In the genomic region with DNA sequence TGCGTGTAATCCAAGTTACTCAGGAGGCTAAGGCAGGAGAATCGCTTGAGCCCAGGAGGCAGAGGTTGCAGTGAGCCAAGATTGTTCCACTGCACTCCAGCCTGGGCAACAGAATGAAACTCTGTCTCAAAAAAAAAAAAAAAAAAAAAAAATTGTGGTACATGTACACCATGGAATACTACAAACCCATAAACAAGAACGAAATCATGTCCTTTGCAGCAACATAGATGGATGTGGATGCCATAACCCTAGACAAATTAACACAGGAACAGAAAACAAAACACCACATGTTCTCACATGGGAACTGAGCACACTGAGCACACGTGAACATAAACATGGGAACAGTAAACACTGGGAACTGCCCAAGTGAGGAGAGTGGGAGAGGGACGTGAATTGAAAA, we compare ENCODE assay signal across 7 cellular contexts.
DNase-seq lines count a peak whose midpoint lies in the region; ATAC-seq and TF ChIP-seq lines count a peak whose summit lies in the region.
"Not testable (repeated sequence)": the region's sequence is repeated elsewhere in the genome, so short reads cannot be mapped to it uniquely, and the experiment has no call there.

No MANE protein-coding gene starts in this region.

- not testable (repeated sequence) for TF ChIP-seq POLR2A in right lobe of liver (IDR thresholded peaks at IDR 0.05); transverse colon (IDR thresholded peaks at IDR 0.05)

- not testable (repeated sequence) for H3K9me3 Mint-ChIP-seq in Calu3 (ENCODE audit: low read depth, unreplicated experiment); progenitor cell of endocrine pancreas (ENCODE audit: low read depth)

- not testable (repeated sequence) for H3K27me3 Mint-ChIP-seq in Calu3 (ENCODE audit: unreplicated experiment); progenitor cell of endocrine pancreas

- BruUV-seq in Calu3 (replicated peaks; lab: Mats Ljungman, UMichigan): not testable (repeated sequence)

- not testable (repeated sequence) for H3K36me3 Mint-ChIP-seq in Calu3 (ENCODE audit: insufficient read depth, unreplicated experiment); progenitor cell of endocrine pancreas (ENCODE audit: insufficient read depth)

- not testable (repeated sequence) for H3K36me3 ChIP-seq in endocrine pancreas (ENCODE audit: control insufficient read depth, insufficient read depth, low read length); right lobe of liver; transverse colon

- peak overlapping the region; percentile 60 to 78 (median 62) for H3K27ac ChIP-seq in right lobe of liver
- peak overlapping the region; percentile 63 to 79 (median 70) for H3K27ac ChIP-seq in transverse colon

- H3K4me1 Mint-ChIP-seq in Calu3 (ENCODE audit: low read depth, unreplicated experiment): peaks cover 38% of the 10 kb centered on the region
- H3K4me1 Mint-ChIP-seq in progenitor cell of endocrine pancreas (ENCODE audit: low read depth): peaks cover 55% of the 10 kb centered on the region

- in situ Hi-C loops in transverse colon (cut with MboI; ENCODE audit: low pct_ligation_motif_present in 1 of 4, low pct_unique_long_range_greater_than_20kb in 1 of 4, low sequenced_read_pairs in 3 of 4): loop anchor here in 1 of 4 donors (25.0 kb wide), 1 partner anchor 117 kb away; the partner anchor contains the start of gene TNS3

- not testable (repeated sequence) for H3K27me3 ChIP-seq in endocrine pancreas (ENCODE audit: control insufficient read depth, insufficient read depth, low read length); right lobe of liver; transverse colon

- 28% methylated on average over 5 of the region's 5 CpGs for WGBS in right lobe of liver (ENCODE audit: insufficient coverage, low coverage, low lambda C conversion rate, missing lambda C conversion rate)
- 43 to 47% methylated on average over 3 to 5 of the region's 5 CpGs for WGBS in transverse colon (ENCODE audit: low coverage in 1 of 2), 2 donors

- not testable (repeated sequence) for TF ChIP-seq EP300 in transverse colon (IDR thresholded peaks at IDR 0.05; ENCODE audit: low read depth)

- H3K27ac Mint-ChIP-seq in Calu3 (ENCODE audit: unreplicated experiment): not testable (repeated sequence)
- H3K27ac Mint-ChIP-seq in progenitor cell of endocrine pancreas: peak overlapping the region; percentile 94

- H3K4me1 ChIP-seq in endocrine pancreas (ENCODE audit: control insufficient read depth, insufficient read depth, low read length): not testable (repeated sequence)
- H3K4me1 ChIP-seq in right lobe of liver (peaks cover 0 to 45% (median 19%) of the 10 kb centered on the region in 4 donors), transverse colon (peaks cover 2 to 49% (median 23%) of the 10 kb centered on the region in 4 donors)

- not testable (repeated sequence) for TF ChIP-seq CTCF in Calu3 (IDR thresholded peaks at IDR 0.05; ENCODE audit: unreplicated experiment); right lobe of liver (IDR thresholded peaks at IDR 0.05); progenitor cell of endocrine pancreas (IDR thresholded peaks at IDR 0.05; ENCODE audit: unreplicated experiment); transverse colon (IDR thresholded peaks at IDR 0.05)

- ATAC-seq in SK-N-SH treated with all-trans-retinoic acid at 6 μM for 48 hours: not testable (repeated sequence)
- ATAC-seq in right lobe of liver: peak; percentile 5 to 36 (median 8)

- H3K9me3 ChIP-seq in endocrine pancreas (ENCODE audit: control insufficient read depth, low read length); right lobe of liver; transverse colon: not testable (repeated sequence)

- H3K4me3 ChIP-seq in endocrine pancreas (ENCODE audit: control insufficient read depth, insufficient read depth, low read length) (peak overlapping the region; percentile 45), right lobe of liver (peak overlapping the region; percentile 24 to 35 (median 31))
- H3K4me3 ChIP-seq in transverse colon: not testable (repeated sequence)

- DNase-seq in Calu3; right lobe of liver; progenitor cell of endocrine pancreas (ENCODE audit: low spot score, unreplicated experiment); transverse colon: not testable (repeated sequence)
- peak in 2 of 3 experiments; percentile 32 to 67 for DNase-seq in NCI-H1417 (lab: John Stamatoyannopoulos, UW)

- intact Hi-C loops in Calu3 (cut with micrococcal nuclease; ENCODE audit: unreplicated experiment): loop anchor here (2.0 to 10.0 kb wide), 2 partner anchors 27 to 195 kb away; no protein-coding TSS in a partner anchor
- intact Hi-C loops in right lobe of liver (cut with DNase I): loop anchor here in 1 of 2 donors (10.0 kb wide), 1 partner anchor 105 kb away; no protein-coding TSS in a partner anchor
- intact Hi-C loops in transverse colon (cut with DNase I; ENCODE audit: low total_unique reads): not testable (repeated sequence)

- H3K9ac ChIP-seq in endocrine pancreas (ENCODE audit: control insufficient read depth, insufficient read depth, low read length): not testable (repeated sequence)

- H3K4me3 Mint-ChIP-seq in Calu3 (ENCODE audit: low read depth, unreplicated experiment) (peak overlapping the region; percentile 57), progenitor cell of endocrine pancreas (ENCODE audit: low read depth) (peak overlapping the region; percentile 68)

- CTCF ChIA-PET in Calu3 (lab: Charles Lee): interaction anchor here (1.4 kb wide), 1 partner anchor 14 kb away, joined by 5 read pairs; no protein-coding TSS in a partner anchor

TF ChIP-seq in SK-N-SH treated with all-trans-retinoic acid at 6 μM for 48 hours, 23 proteins besides CTCF, POLR2A, EP300 and RAD21:
- TF ChIP-seq ZNF8 (CRISPR knock-in tag; IDR thresholded peaks at IDR 0.05): peak; percentile 92
